1 cellular context compared by ENCODE assay signal in the genomic region with DNA sequence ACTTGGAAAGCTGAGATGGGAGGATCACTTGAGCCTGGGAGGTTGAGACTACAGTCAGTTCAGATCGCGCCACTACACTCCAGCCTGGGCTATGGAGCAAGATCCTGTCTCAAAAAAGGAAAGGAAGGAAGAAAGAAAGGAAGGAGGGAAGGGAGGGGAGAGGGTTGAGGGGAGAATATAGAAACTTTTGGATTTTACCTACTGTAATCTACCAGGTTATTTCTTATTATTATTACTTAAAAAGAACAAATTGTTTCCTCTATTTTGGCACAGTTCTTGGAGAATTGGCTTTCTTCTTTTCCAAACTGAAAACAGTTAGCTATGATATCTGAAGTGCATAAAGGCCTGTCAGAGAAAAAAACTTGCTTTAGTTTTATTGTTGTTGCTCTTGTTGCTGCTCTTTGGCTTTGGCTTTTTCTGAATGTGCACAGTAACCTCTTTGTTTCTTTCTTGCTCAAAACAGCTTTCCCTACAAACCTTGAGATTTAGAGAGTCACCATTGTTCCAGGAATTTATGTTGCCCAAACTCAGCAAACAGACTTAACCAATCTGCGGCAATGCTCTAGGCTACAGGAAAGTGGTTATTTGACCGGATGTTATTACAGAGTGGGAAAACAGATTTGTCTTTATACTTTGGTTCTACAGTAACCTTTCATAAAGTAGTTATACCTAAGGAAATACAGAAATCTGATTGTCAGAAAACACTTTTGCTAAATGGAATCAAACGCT.
TF ChIP-seq lines count a peak whose summit lies in the region.

No MANE protein-coding gene starts in this region.

TF ChIP-seq in H1, 55 proteins besides CTCF, POLR2A, EP300 and RAD21:
- TF ChIP-seq, protein P1, sequence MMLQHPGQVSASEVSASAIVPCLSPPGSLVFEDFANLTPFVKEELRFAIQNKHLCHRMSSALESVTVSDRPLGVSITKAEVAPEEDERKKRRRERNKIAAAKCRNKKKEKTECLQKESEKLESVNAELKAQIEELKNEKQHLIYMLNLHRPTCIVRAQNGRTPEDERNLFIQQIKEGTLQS (IDR thresholded peaks at IDR 0.05; ENCODE audit: insufficient read depth, low read depth, low read length), result no peak
- TF ChIP-seq TCF12 (IDR thresholded peaks at IDR 0.05; ENCODE audit: low read depth, low read length) (no peak), CEBPB (IDR thresholded peaks at IDR 0.05; ENCODE audit: low read depth, low read length) (no peak), NRF1 (IDR thresholded peaks at IDR 0.05; ENCODE audit: low read depth, low read length) (no peak), NANOG (IDR thresholded peaks at IDR 0.05; ENCODE audit: insufficient read depth, low read depth, low read length, poor library complexity, severe bottlenecking) (no peak), SIRT6 (IDR thresholded peaks at IDR 0.05; ENCODE audit: low read length) (no peak), ZNF274 (IDR thresholded peaks at IDR 0.05; ENCODE audit: borderline replicate concordance, extremely low read depth, low read length) (no peak), KDM5A (IDR thresholded peaks at IDR 0.05; ENCODE audit: low read length) (no peak), CTBP2 (IDR thresholded peaks at IDR 0.05; ENCODE audit: borderline replicate concordance, insufficient read depth, insufficient read length, low read length) (no peak), CHD2 (IDR thresholded peaks at IDR 0.05; ENCODE audit: low read length) (no peak), CBX5 (IDR thresholded peaks at IDR 0.05; ENCODE audit: low read depth, low read length) (no peak), KDM1A (IDR thresholded peaks at IDR 0.05; ENCODE audit: borderline replicate concordance, low read length) (no peak), CBX8 (IDR thresholded peaks at IDR 0.05; ENCODE audit: borderline replicate concordance, low read depth, low read length) (no peak)
- TF ChIP-seq, protein P2, sequence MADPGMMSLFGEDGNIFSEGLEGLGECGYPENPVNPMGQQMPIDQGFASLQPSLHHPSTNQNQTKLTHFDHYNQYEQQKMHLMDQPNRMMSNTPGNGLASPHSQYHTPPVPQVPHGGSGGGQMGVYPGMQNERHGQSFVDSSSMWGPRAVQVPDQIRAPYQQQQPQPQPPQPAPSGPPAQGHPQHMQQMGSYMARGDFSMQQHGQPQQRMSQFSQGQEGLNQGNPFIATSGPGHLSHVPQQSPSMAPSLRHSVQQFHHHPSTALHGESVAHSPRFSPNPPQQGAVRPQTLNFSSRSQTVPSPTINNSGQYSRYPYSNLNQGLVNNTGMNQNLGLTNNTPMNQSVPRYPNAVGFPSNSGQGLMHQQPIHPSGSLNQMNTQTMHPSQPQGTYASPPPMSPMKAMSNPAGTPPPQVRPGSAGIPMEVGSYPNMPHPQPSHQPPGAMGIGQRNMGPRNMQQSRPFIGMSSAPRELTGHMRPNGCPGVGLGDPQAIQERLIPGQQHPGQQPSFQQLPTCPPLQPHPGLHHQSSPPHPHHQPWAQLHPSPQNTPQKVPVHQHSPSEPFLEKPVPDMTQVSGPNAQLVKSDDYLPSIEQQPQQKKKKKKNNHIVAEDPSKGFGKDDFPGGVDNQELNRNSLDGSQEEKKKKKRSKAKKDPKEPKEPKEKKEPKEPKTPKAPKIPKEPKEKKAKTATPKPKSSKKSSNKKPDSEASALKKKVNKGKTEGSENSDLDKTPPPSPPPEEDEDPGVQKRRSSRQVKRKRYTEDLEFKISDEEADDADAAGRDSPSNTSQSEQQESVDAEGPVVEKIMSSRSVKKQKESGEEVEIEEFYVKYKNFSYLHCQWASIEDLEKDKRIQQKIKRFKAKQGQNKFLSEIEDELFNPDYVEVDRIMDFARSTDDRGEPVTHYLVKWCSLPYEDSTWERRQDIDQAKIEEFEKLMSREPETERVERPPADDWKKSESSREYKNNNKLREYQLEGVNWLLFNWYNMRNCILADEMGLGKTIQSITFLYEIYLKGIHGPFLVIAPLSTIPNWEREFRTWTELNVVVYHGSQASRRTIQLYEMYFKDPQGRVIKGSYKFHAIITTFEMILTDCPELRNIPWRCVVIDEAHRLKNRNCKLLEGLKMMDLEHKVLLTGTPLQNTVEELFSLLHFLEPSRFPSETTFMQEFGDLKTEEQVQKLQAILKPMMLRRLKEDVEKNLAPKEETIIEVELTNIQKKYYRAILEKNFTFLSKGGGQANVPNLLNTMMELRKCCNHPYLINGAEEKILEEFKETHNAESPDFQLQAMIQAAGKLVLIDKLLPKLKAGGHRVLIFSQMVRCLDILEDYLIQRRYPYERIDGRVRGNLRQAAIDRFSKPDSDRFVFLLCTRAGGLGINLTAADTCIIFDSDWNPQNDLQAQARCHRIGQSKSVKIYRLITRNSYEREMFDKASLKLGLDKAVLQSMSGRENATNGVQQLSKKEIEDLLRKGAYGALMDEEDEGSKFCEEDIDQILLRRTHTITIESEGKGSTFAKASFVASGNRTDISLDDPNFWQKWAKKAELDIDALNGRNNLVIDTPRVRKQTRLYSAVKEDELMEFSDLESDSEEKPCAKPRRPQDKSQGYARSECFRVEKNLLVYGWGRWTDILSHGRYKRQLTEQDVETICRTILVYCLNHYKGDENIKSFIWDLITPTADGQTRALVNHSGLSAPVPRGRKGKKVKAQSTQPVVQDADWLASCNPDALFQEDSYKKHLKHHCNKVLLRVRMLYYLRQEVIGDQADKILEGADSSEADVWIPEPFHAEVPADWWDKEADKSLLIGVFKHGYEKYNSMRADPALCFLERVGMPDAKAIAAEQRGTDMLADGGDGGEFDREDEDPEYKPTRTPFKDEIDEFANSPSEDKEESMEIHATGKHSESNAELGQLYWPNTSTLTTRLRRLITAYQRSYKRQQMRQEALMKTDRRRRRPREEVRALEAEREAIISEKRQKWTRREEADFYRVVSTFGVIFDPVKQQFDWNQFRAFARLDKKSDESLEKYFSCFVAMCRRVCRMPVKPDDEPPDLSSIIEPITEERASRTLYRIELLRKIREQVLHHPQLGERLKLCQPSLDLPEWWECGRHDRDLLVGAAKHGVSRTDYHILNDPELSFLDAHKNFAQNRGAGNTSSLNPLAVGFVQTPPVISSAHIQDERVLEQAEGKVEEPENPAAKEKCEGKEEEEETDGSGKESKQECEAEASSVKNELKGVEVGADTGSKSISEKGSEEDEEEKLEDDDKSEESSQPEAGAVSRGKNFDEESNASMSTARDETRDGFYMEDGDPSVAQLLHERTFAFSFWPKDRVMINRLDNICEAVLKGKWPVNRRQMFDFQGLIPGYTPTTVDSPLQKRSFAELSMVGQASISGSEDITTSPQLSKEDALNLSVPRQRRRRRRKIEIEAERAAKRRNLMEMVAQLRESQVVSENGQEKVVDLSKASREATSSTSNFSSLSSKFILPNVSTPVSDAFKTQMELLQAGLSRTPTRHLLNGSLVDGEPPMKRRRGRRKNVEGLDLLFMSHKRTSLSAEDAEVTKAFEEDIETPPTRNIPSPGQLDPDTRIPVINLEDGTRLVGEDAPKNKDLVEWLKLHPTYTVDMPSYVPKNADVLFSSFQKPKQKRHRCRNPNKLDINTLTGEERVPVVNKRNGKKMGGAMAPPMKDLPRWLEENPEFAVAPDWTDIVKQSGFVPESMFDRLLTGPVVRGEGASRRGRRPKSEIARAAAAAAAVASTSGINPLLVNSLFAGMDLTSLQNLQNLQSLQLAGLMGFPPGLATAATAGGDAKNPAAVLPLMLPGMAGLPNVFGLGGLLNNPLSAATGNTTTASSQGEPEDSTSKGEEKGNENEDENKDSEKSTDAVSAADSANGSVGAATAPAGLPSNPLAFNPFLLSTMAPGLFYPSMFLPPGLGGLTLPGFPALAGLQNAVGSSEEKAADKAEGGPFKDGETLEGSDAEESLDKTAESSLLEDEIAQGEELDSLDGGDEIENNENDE (IDR thresholded peaks at IDR 0.05; ENCODE audit: insufficient replicate concordance, low read length), result no peak
- TF ChIP-seq, protein P3, sequence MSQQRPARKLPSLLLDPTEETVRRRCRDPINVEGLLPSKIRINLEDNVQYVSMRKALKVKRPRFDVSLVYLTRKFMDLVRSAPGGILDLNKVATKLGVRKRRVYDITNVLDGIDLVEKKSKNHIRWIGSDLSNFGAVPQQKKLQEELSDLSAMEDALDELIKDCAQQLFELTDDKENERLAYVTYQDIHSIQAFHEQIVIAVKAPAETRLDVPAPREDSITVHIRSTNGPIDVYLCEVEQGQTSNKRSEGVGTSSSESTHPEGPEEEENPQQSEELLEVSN (IDR thresholded peaks at IDR 0.05), result no peak
